ENCODE assay signal across 30 cellular contexts in genomic region chr5:112724901-112725300, GRCh38.
"Had no signal": no experiment of that assay in that cellular context is flagged by ENCODE, and none has a peak within 500 bp of the region (broad histone marks: within the 10 kb centered on the region; RNA-seq: fewer than 3 reads in every experiment).

No MANE protein-coding gene starts in this region.

- H3K9me3 ChIP-seq: neutrophil, psoas muscle, right lobe of liver, sigmoid colon, suprapubic skin, testis, tibial artery, transverse colon, upper lobe of right lung, uterus had no signal

- ATAC-seq: naive thymus-derived CD8-positive, alpha-beta T cell; natural killer cell treated with Interleukin-12 subunit alpha and Interleukin-12 subunit beta and Interleukin-15 and Interleukin-18, amount 100 ng/mL, for 72 hours; right cardiac atrium; right lobe of liver; stimulated activated effector memory CD8-positive, alpha-beta T cell treated with anti-CD3 and anti-CD28 coated beads, Interleukin-12 subunit alpha, Interleukin-12 subunit beta, amount 100 ng/mL, for 72 hours; stimulated activated naive CD8-positive, alpha-beta T cell treated with anti-CD3 and anti-CD28 coated beads, Interleukin-15, amount 100 ng/mL, for 72 hours; stimulated activated naive CD8-positive, alpha-beta T cell treated with anti-CD3 and anti-CD28 coated beads, Interleukin-15, Interleukin-2, amounts not matched to agents 100 U/mL and 50 U/mL, for 24 hours; upper lobe of right lung had no signal

- H2AFZ ChIP-seq: parathyroid adenoma had no signal

- H3K27me3 Mint-ChIP-seq: naive thymus-derived CD8-positive, alpha-beta T cell; natural killer cell treated with Interleukin-12 subunit alpha and Interleukin-12 subunit beta and Interleukin-15 and Interleukin-18, amount 100 ng/mL, for 72 hours; progenitor cell of endocrine pancreas; stimulated activated naive CD8-positive, alpha-beta T cell treated with anti-CD3 and anti-CD28 coated beads, Interleukin-15, amount 100 ng/mL, for 72 hours; type B pancreatic cell had no signal

- H3K27me3 ChIP-seq: neutrophil, right lobe of liver, sigmoid colon, suprapubic skin, testis, tibial artery, transverse colon, upper lobe of right lung, uterus had no signal

- H3K36me3 ChIP-seq: neutrophil, right lobe of liver, sigmoid colon, suprapubic skin, tibial artery, transverse colon, upper lobe of right lung, uterus had no signal

- H3K4me3 Mint-ChIP-seq: naive thymus-derived CD8-positive, alpha-beta T cell; natural killer cell treated with Interleukin-12 subunit alpha and Interleukin-12 subunit beta and Interleukin-15 and Interleukin-18, amount 100 ng/mL, for 72 hours; nephron progenitor cell; neural crest cell; stimulated activated effector memory CD8-positive, alpha-beta T cell treated with anti-CD3 and anti-CD28 coated beads, Interleukin-12 subunit alpha, Interleukin-12 subunit beta, amount 100 ng/mL, for 72 hours; stimulated activated naive CD8-positive, alpha-beta T cell treated with anti-CD3 and anti-CD28 coated beads, Interleukin-15, amount 100 ng/mL, for 72 hours; type B pancreatic cell had no signal

- H3K27ac Mint-ChIP-seq: natural killer cell treated with Interleukin-12 subunit alpha and Interleukin-12 subunit beta and Interleukin-15 and Interleukin-18, amount 100 ng/mL, for 72 hours; nephron progenitor cell; progenitor cell of endocrine pancreas; stimulated activated effector memory CD8-positive, alpha-beta T cell treated with anti-CD3 and anti-CD28 coated beads, Interleukin-12 subunit alpha, Interleukin-12 subunit beta, amount 100 ng/mL, for 72 hours; stimulated activated naive CD8-positive, alpha-beta T cell treated with anti-CD3 and anti-CD28 coated beads, Interleukin-15, amount 100 ng/mL, for 72 hours; type B pancreatic cell had no signal

- H3K4me1 ChIP-seq: parathyroid adenoma, right lobe of liver, testis, uterus had no signal

- H3K4me3 ChIP-seq: psoas muscle, right lobe of liver, sigmoid colon, suprapubic skin, testis, tibial artery, transverse colon, upper lobe of right lung, uterus had no signal

- H3K36me3 Mint-ChIP-seq: natural killer cell treated with Interleukin-12 subunit alpha and Interleukin-12 subunit beta and Interleukin-15 and Interleukin-18, amount 100 ng/mL, for 72 hours; stimulated activated effector memory CD8-positive, alpha-beta T cell treated with anti-CD3 and anti-CD28 coated beads, Interleukin-12 subunit alpha, Interleukin-12 subunit beta, amount 100 ng/mL, for 72 hours had no signal

- H3K9me3 Mint-ChIP-seq: naive thymus-derived CD8-positive, alpha-beta T cell; natural killer cell treated with Interleukin-12 subunit alpha and Interleukin-12 subunit beta and Interleukin-15 and Interleukin-18, amount 100 ng/mL, for 72 hours; stimulated activated effector memory CD8-positive, alpha-beta T cell treated with anti-CD3 and anti-CD28 coated beads, Interleukin-12 subunit alpha, Interleukin-12 subunit beta, amount 100 ng/mL, for 72 hours; stimulated activated naive CD8-positive, alpha-beta T cell treated with anti-CD3 and anti-CD28 coated beads, Interleukin-15, amount 100 ng/mL, for 72 hours; type B pancreatic cell had no signal

- H3K9ac ChIP-seq: parathyroid adenoma had no signal

- DNase-seq: naive thymus-derived CD8-positive, alpha-beta T cell; nephron progenitor cell; nucleus accumbens; posterior cingulate gyrus; psoas muscle; right cardiac atrium; right lobe of liver; sigmoid colon; small intestine; stimulated activated CD4-positive, alpha-beta T cell treated with anti-CD3 and anti-CD28 coated beads, Interleukin-15, amount 100 ng/mL, for 24 hours; stimulated activated CD4-positive, alpha-beta T cell treated with anti-CD3 and anti-CD28 coated beads, Interleukin-2, amount 100 ng/mL, for 24 hours; stimulated activated CD4-positive, alpha-beta T cell treated with anti-CD3 and anti-CD28 coated beads, Interleukin-2, amount 100 ng/mL, for 48 hours; stimulated activated CD4-positive, alpha-beta T cell treated with anti-CD3 and anti-CD28 coated beads, Interleukin-4, amount 100 ng/mL, for 24 hours; stimulated activated naive CD4-positive, alpha-beta T cell; stimulated activated naive CD8-positive, alpha-beta T cell treated with anti-CD3 and anti-CD28 coated beads, Interleukin-15, amount 100 ng/mL, for 72 hours; stimulated activated naive CD8-positive, alpha-beta T cell treated with anti-CD3 and anti-CD28 coated beads, Interleukin-15, Interleukin-2, amounts not matched to agents 100 U/mL and 50 U/mL, for 24 hours; substantia nigra; testis; tibial artery; transverse colon; upper lobe of right lung; uterus had no signal

- H3K4me1 Mint-ChIP-seq: neural crest cell had no signal

- H3K27ac ChIP-seq: neutrophil, parathyroid adenoma, psoas muscle, right lobe of liver, sigmoid colon, suprapubic skin, testis, tibial artery, transverse colon, upper lobe of right lung, uterus had no signal
